In the genomic region with DNA sequence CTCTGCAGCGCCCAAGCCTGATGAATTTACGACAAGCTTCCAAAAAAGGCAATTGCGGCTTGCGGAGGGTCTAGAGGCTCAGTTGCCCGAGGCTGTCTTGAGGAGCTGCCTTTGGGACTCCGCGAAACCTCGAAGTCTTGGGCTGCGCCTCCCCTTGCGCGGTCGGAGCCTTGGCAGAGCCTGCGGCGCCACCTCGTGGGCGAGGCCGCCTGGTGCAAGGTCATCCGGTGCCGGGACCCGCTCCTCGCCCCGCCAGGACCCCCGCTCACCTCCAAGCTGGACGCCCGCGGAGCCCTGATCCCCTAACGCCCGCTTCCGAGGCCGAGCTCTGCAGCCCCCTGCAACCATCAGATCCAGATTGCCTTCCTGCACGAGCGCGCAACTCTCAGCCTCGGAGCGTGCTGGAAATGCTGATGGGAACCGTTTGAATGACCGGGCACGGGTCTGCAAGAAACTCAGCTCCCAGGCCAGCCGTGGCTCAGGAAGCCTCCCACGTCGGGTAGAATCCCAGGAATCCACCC, we compare ENCODE assay signal across 8 cellular contexts. TPM values are rescaled to one million over a fixed set of nuclear protein-coding genes. Genes with fewer than 3 reads are reported as not detected.
A peak's percentile ranks its signal among the peaks of the same experiment; 100 is the strongest.
DNase-seq lines count a peak whose midpoint lies in the region; ATAC-seq and TF ChIP-seq lines count a peak whose summit lies in the region.

No MANE protein-coding gene starts in this region.

- H3K4me3 Mint-ChIP-seq in osteocyte (ENCODE audit: unreplicated experiment), result no peak overlapping the region

- no peak overlapping the region for H3K4me3 ChIP-seq in fibroblast of pulmonary artery (replicated peaks; ENCODE audit: low read depth, low read length)

- peaks cover 4% of the 10 kb centered on the region for H3K4me1 Mint-ChIP-seq in osteocyte (ENCODE audit: unreplicated experiment)

- peak; percentile 47 for DNase-seq in activated CD4-positive, CD25-positive, alpha-beta regulatory T cell treated with anti-CD3 and anti-CD28 coated beads, Interleukin-2, amount 50 U/mL, for 72 hours
- no peak for DNase-seq in activated CD4-positive, CD25-positive, alpha-beta regulatory T cell (lab: John Stamatoyannopoulos, UW)
- DNase-seq in HK-2 (ENCODE audit: unreplicated experiment) (peak; percentile 41), fibroblast of pulmonary artery (ENCODE audit: low read depth) (peak; percentile 53), osteocyte (ENCODE audit: extremely low spot score, unreplicated experiment) (peak; percentile 84), NCI-H2081 treated with DMSO at 0.1 percent for 48 hours (lab: John Stamatoyannopoulos, UW) (no peak)
- peak; percentile 38 for DNase-seq in activated CD8-positive, alpha-beta memory T cell treated with anti-CD3 and anti-CD28 coated beads, Interleukin-2, amount 50 U/mL, for 4 hours

- no peaks in the 10 kb centered on the region for H3K36me3 Mint-ChIP-seq in osteocyte (ENCODE audit: unreplicated experiment)

- H3K27ac Mint-ChIP-seq in osteocyte (ENCODE audit: unreplicated experiment), result no peak overlapping the region

- TF ChIP-seq CTCF in fibroblast of pulmonary artery (IDR thresholded peaks at IDR 0.05; ENCODE audit: low read length, missing control alignments), result peak; percentile 59
- TF ChIP-seq CTCF in osteocyte (IDR thresholded peaks at IDR 0.05), result peak; percentile 66

- H3K27me3 Mint-ChIP-seq in osteocyte (ENCODE audit: unreplicated experiment), result peaks cover 82% of the 10 kb centered on the region

- no peak for ATAC-seq in GM21576 (IDR thresholded peaks at IDR 0.05; ENCODE audit: unreplicated experiment)

- no peaks in the 10 kb centered on the region for H3K9me3 Mint-ChIP-seq in osteocyte (ENCODE audit: unreplicated experiment)

RNA-seq across cellular contexts. Expression of a gene that starts 14.9 kb away (rescaled TPM):
- total RNA-seq in osteocyte, result 46.9 and 50.6 TPM in 2 replicates

RNA-seq across cellular contexts. Expression of a gene that starts 48.1 kb away (rescaled TPM):
- total RNA-seq in osteocyte, result 10.4 and 11.7 TPM in 2 replicates

RNA-seq across cellular contexts. Expression of a gene that starts 48.5 kb away (rescaled TPM):
- total RNA-seq in osteocyte, result 36.2 and 38.6 TPM in 2 replicates

Comparison
In these comparisons a context has a peak if more than half of its experiments do, and no peak if none do; other contexts are left out.
1. DNase-seq: peak in activated CD4-positive, CD25-positive, alpha-beta regulatory T cell treated with anti-CD3 and anti-CD28 coated beads, Interleukin-2, amount 50 U/mL, for 72 hours (single experiment), HK-2 (single experiment), activated CD8-positive, alpha-beta memory T cell treated with anti-CD3 and anti-CD28 coated beads, Interleukin-2, amount 50 U/mL, for 4 hours (single experiment), fibroblast of pulmonary artery (single experiment) and osteocyte (single experiment); none in activated CD4-positive, CD25-positive, alpha-beta regulatory T cell (0 of 4) and NCI-H2081 treated with DMSO at 0.1 percent for 48 hours (single experiment).